ENCODE assay signal across 7 cellular contexts in genomic region chr6:99426454-99426762, GRCh38. TPM values are rescaled to one million over a fixed set of nuclear protein-coding genes. Genes with fewer than 3 reads are reported as not detected.
A peak's percentile ranks its signal among the peaks of the same experiment; 100 is the strongest.
DNase-seq lines count a peak whose midpoint lies in the region; ATAC-seq and TF ChIP-seq lines count a peak whose summit lies in the region.

No MANE protein-coding gene starts in this region.

- peaks cover 22% of the 10 kb centered on the region for H3K36me3 ChIP-seq in iPS-20b (ENCODE audit: insufficient read depth, low read depth, low read length)

- peak overlapping the region; percentile 98 for H3K4me3 Mint-ChIP-seq in activated T-helper 2 cell treated with anti-CD3 and anti-CD28 coated beads, Interferon-gamma antibody, Interleukin-2, Interleukin-4, amounts not matched to agents 10 μg/mL and 5 μg/mL and 100 μg/mL, durations not matched to agents 14 hours and 24 hours and 36 hours (ENCODE audit: low read depth)
- H3K4me3 Mint-ChIP-seq in stimulated activated memory B cell treated with anti-CD40 and anti-IgM and Interleukin-4, amounts not matched to agents 10 μg/mL and 1 μg/mL and 100 μg/mL, for 72 hours = peak overlapping the region; percentile 93

- H3K4me3 ChIP-seq in HFF-Myc (replicated peaks; ENCODE audit: low read depth, low read length) (peak overlapping the region; percentile 95), iPS-20b (ENCODE audit: low read length) (peak overlapping the region; percentile 97)

- no peaks in the 10 kb centered on the region for H3K27me3 ChIP-seq in iPS-20b (ENCODE audit: insufficient read depth, low read length)

- H3K27ac Mint-ChIP-seq in activated T-helper 2 cell treated with anti-CD3 and anti-CD28 coated beads, Interferon-gamma antibody, Interleukin-2, Interleukin-4, amounts not matched to agents 10 μg/mL and 5 μg/mL and 100 μg/mL, durations not matched to agents 14 hours and 24 hours and 36 hours = peak overlapping the region; percentile 100
- H3K27ac Mint-ChIP-seq in stimulated activated memory B cell treated with anti-CD40 and anti-IgM and Interleukin-4, amounts not matched to agents 10 μg/mL and 1 μg/mL and 100 μg/mL, for 72 hours = peak overlapping the region; percentile 92

- H3K9me3 ChIP-seq in iPS-20b (ENCODE audit: insufficient read depth, low read depth, low read length) = no peaks in the 10 kb centered on the region

- H3K27me3 Mint-ChIP-seq in activated T-helper 2 cell treated with anti-CD3 and anti-CD28 coated beads, Interferon-gamma antibody, Interleukin-2, Interleukin-4, amounts not matched to agents 10 μg/mL and 5 μg/mL and 100 μg/mL, durations not matched to agents 14 hours and 24 hours and 36 hours (ENCODE audit: low read depth) = no peaks in the 10 kb centered on the region
- H3K27me3 Mint-ChIP-seq in stimulated activated memory B cell treated with anti-CD40 and anti-IgM and Interleukin-4, amounts not matched to agents 10 μg/mL and 1 μg/mL and 100 μg/mL, for 72 hours = no peaks in the 10 kb centered on the region

- DNase-seq in HFF-Myc (ENCODE audit: extremely low read depth, low read depth) (no peak), NOMO-1 treated with DMSO at 0.1 percent for 48 hours (lab: John Stamatoyannopoulos, UW; ENCODE audit: unreplicated experiment) (no peak)
- no peak for DNase-seq in activated T-helper 2 cell treated with anti-CD3 and anti-CD28 coated beads, Interferon-gamma antibody, Interleukin-2, Interleukin-4, amounts not matched to agents 10 μg/mL and 5 μg/mL and 100 μg/mL, durations not matched to agents 14 hours and 24 hours and 36 hours (ENCODE audit: low spot score)
- no peak for DNase-seq in effector CD8-positive, alpha-beta T cell (lab: John Stamatoyannopoulos, UW)

- intact Hi-C loops in activated T-helper 2 cell treated with anti-CD3 and anti-CD28 coated beads, Interferon-gamma antibody, Interleukin-2, Interleukin-4, amounts not matched to agents 10 μg/mL and 5 μg/mL and 100 μg/mL, durations not matched to agents 14 hours and 24 hours and 36 hours (cut with micrococcal nuclease) = no loop called here

- H3K4me1 ChIP-seq in iPS-20b (ENCODE audit: insufficient read depth, low read length) = peaks cover 19% of the 10 kb centered on the region; the same call in 1 of the 2 replicates

- H3K27ac ChIP-seq in iPS-20b (ENCODE audit: low read length) = peak overlapping the region; percentile 81

- peak overlapping the region; percentile 99; the same call in 1 of the 2 replicates for H3K9ac ChIP-seq in iPS-20b (ENCODE audit: low read depth, low read length)

- no peaks in the 10 kb centered on the region for H3K9me3 Mint-ChIP-seq in activated T-helper 2 cell treated with anti-CD3 and anti-CD28 coated beads, Interferon-gamma antibody, Interleukin-2, Interleukin-4, amounts not matched to agents 10 μg/mL and 5 μg/mL and 100 μg/mL, durations not matched to agents 14 hours and 24 hours and 36 hours
- H3K9me3 Mint-ChIP-seq in stimulated activated memory B cell treated with anti-CD40 and anti-IgM and Interleukin-4, amounts not matched to agents 10 μg/mL and 1 μg/mL and 100 μg/mL, for 72 hours = no peaks in the 10 kb centered on the region

- TF ChIP-seq CTCF in HFF-Myc (IDR thresholded peaks at IDR 0.05; ENCODE audit: low read depth, low read length, missing control alignments) = no peak

- ATAC-seq in stimulated activated memory B cell treated with anti-CD40 and anti-IgM and Interleukin-4, amounts not matched to agents 10 μg/mL and 1 μg/mL and 100 μg/mL, for 72 hours = no peak
- no peak for ATAC-seq in HG03469 (IDR thresholded peaks at IDR 0.05; ENCODE audit: unreplicated experiment)

- peaks cover 44% of the 10 kb centered on the region for H3K4me1 Mint-ChIP-seq in activated T-helper 2 cell treated with anti-CD3 and anti-CD28 coated beads, Interferon-gamma antibody, Interleukin-2, Interleukin-4, amounts not matched to agents 10 μg/mL and 5 μg/mL and 100 μg/mL, durations not matched to agents 14 hours and 24 hours and 36 hours (ENCODE audit: low read depth)
- peaks cover 54% of the 10 kb centered on the region for H3K4me1 Mint-ChIP-seq in stimulated activated memory B cell treated with anti-CD40 and anti-IgM and Interleukin-4, amounts not matched to agents 10 μg/mL and 1 μg/mL and 100 μg/mL, for 72 hours

- H3K36me3 Mint-ChIP-seq in activated T-helper 2 cell treated with anti-CD3 and anti-CD28 coated beads, Interferon-gamma antibody, Interleukin-2, Interleukin-4, amounts not matched to agents 10 μg/mL and 5 μg/mL and 100 μg/mL, durations not matched to agents 14 hours and 24 hours and 36 hours (ENCODE audit: low read depth) = peaks cover 45% of the 10 kb centered on the region
- H3K36me3 Mint-ChIP-seq in stimulated activated memory B cell treated with anti-CD40 and anti-IgM and Interleukin-4, amounts not matched to agents 10 μg/mL and 1 μg/mL and 100 μg/mL, for 72 hours = peaks cover 19% of the 10 kb centered on the region

RNA-seq across cellular contexts. Expression of gene PNISR, which starts 1.3 kb away (rescaled TPM):
- total RNA-seq in activated T-helper 2 cell treated with anti-CD3 and anti-CD28 coated beads, Interferon-gamma antibody, Interleukin-2, Interleukin-4, amounts not matched to agents 10 μg/mL and 5 μg/mL and 100 μg/mL, durations not matched to agents 14 hours and 24 hours and 36 hours = 125 and 129 TPM in 2 replicates

RNA-seq across cellular contexts. Expression of gene COQ3, which starts 32.4 kb away (rescaled TPM):
- 12.9 and 13.7 TPM in 2 replicates for total RNA-seq in activated T-helper 2 cell treated with anti-CD3 and anti-CD28 coated beads, Interferon-gamma antibody, Interleukin-2, Interleukin-4, amounts not matched to agents 10 μg/mL and 5 μg/mL and 100 μg/mL, durations not matched to agents 14 hours and 24 hours and 36 hours
